ENCODE assay signal across 8 cellular contexts in genomic region chr6:43428112-43428570, GRCh38. TPM values are rescaled to one million over a fixed set of nuclear protein-coding genes. Genes with fewer than 3 reads are reported as not detected.
A peak's percentile ranks its signal among the peaks of the same experiment; 100 is the strongest.
DNase-seq lines count a peak whose midpoint lies in the region; ATAC-seq and TF ChIP-seq lines count a peak whose summit lies in the region.

No MANE protein-coding gene starts in this region.

- H2AFZ ChIP-seq in KMS-11 (ENCODE audit: low read depth): peak overlapping the region; percentile 99

- H3K36me3 ChIP-seq in KMS-11 (ENCODE audit: insufficient read depth): no peaks in the 10 kb centered on the region
- H3K36me3 ChIP-seq in naive thymus-derived CD4-positive, alpha-beta T cell (ENCODE audit: control insufficient read depth in 2 of 3, insufficient read depth in 3 of 3, low read length in 3 of 3): peaks cover 0 to 27% (median 0%) of the 10 kb centered on the region in 3 experiments

- H3K9me3 ChIP-seq in naive thymus-derived CD4-positive, alpha-beta T cell (ENCODE audit: control insufficient read depth in 2 of 3, low read length in 3 of 3): no peaks in the 10 kb centered on the region

- peak overlapping the region; percentile 89 to 98 (median 94) for H3K4me3 Mint-ChIP-seq in naive thymus-derived CD4-positive, alpha-beta T cell

- peaks cover 0 to 1% (median 0%) of the 10 kb centered on the region in 11 donors for H3K9me3 Mint-ChIP-seq in naive thymus-derived CD4-positive, alpha-beta T cell

- no peak for ATAC-seq in naive thymus-derived CD4-positive, alpha-beta T cell
- ATAC-seq in HG02759 (IDR thresholded peaks at IDR 0.05; ENCODE audit: unreplicated experiment): no peak
- no peak for ATAC-seq in GM21576 (IDR thresholded peaks at IDR 0.05; ENCODE audit: unreplicated experiment)

- POLR2A ChIA-PET in naive thymus-derived CD4-positive, alpha-beta T cell (lab: Charles Lee): interaction anchor here (0.8 to 2.4 kb wide), 9 partner anchors 29 to 148 kb away, joined by 3 to 14 read pairs (median 6); partner anchors contain the start of genes POLH, POLR1C, TJAP1 and XPO5

- peaks cover 0 to 7% (median 3%) of the 10 kb centered on the region in 5 donors for H3K36me3 Mint-ChIP-seq in naive thymus-derived CD4-positive, alpha-beta T cell

- intact Hi-C loops in naive thymus-derived CD4-positive, alpha-beta T cell (cut with micrococcal nuclease): loop anchor here (5.0 kb wide), 5 partner anchors 446 to 1881 kb away; partner anchors contain the start of genes CNPY3 (in 1 of the 2), FOXP4 (in 1 of the 2), MRPS10 (in 1 of the 2) and PPP2R5D (in 1 of the 2)

- peak overlapping the region; percentile 77 for H3K4me2 ChIP-seq in KMS-11

- H3K4me3 ChIP-seq in KMS-11 (IDR thresholded peaks at IDR 0.05; ENCODE audit: insufficient read depth, low read depth, low read length): no peak overlapping the region
- H3K4me3 ChIP-seq in choroid plexus epithelial cell (ENCODE audit: low read depth, low read length): peak overlapping the region; percentile 98
- H3K4me3 ChIP-seq in naive thymus-derived CD4-positive, alpha-beta T cell (ENCODE audit: low read length): peak overlapping the region; percentile 77

- DNase-seq in GF-D8 (lab: John Stamatoyannopoulos, UW): peak; percentile 21
- DNase-seq in choroid plexus epithelial cell (ENCODE audit: low read depth): peak; percentile 25
- DNase-seq in naive thymus-derived CD4-positive, alpha-beta T cell: no peak
- DNase-seq in NCI-H2227 (lab: John Stamatoyannopoulos, UW; ENCODE audit: unreplicated experiment): no peak
- DNase-seq in glomerular visceral epithelial cell (ENCODE audit: extremely low spot score): no peak

- TF ChIP-seq CTCF in KMS-11 (conservative IDR thresholded peaks at IDR 0.05; ENCODE audit: low read depth, low read length): no peak
- no peak for TF ChIP-seq CTCF in choroid plexus epithelial cell (conservative IDR thresholded peaks at IDR 0.05; ENCODE audit: low read depth, low read length)

- H3K4me1 Mint-ChIP-seq in naive thymus-derived CD4-positive, alpha-beta T cell: peaks cover 15 to 36% (median 27%) of the 10 kb centered on the region in 7 donors

- H3K27ac Mint-ChIP-seq in naive thymus-derived CD4-positive, alpha-beta T cell: peak overlapping the region; percentile 93 to 100 (median 98)

- H3K27ac ChIP-seq in KMS-11: peak overlapping the region; percentile 65
- peak overlapping the region; percentile 95 for H3K27ac ChIP-seq in naive thymus-derived CD4-positive, alpha-beta T cell (ENCODE audit: low read depth, low read length)

- H4K20me1 ChIP-seq in KMS-11 (ENCODE audit: insufficient read depth): no peaks in the 10 kb centered on the region

- CTCF ChIA-PET in naive thymus-derived CD4-positive, alpha-beta T cell (lab: Charles Lee): interaction anchor here (1.0 kb wide), 1 partner anchor 342 kb away, joined by 3 read pairs; the partner anchor contains the start of gene VEGFA

- H3K4me1 ChIP-seq in KMS-11 (ENCODE audit: low read depth, poor library complexity, severe bottlenecking): peaks cover 14% of the 10 kb centered on the region
- H3K4me1 ChIP-seq in naive thymus-derived CD4-positive, alpha-beta T cell (ENCODE audit: control insufficient read depth in 2 of 2, insufficient read depth in 2 of 2, low read length in 2 of 2): peaks cover 11 to 12% of the 10 kb centered on the region in 2 donors

- no peaks in the 10 kb centered on the region for H3K27me3 ChIP-seq in KMS-11 (ENCODE audit: insufficient read depth, low read depth)
- no peaks in the 10 kb centered on the region for H3K27me3 ChIP-seq in naive thymus-derived CD4-positive, alpha-beta T cell (ENCODE audit: control insufficient read depth in 2 of 2, insufficient read depth in 2 of 2, low read length in 2 of 2)

- no peaks in the 10 kb centered on the region for H3K27me3 Mint-ChIP-seq in naive thymus-derived CD4-positive, alpha-beta T cell

- H3K79me2 ChIP-seq in KMS-11 (ENCODE audit: insufficient read depth, low read depth): no peaks in the 10 kb centered on the region; the same call in 1 of the 2 replicates

- H3K9ac ChIP-seq in KMS-11: peak overlapping the region; percentile 72

RNA-seq across cellular contexts. Expression of gene ABCC10, which starts 0.8 kb away (rescaled TPM):
- 10 to 100 TPM; 56.2 to 74.6 (median 60.4) TPM for total RNA-seq in naive thymus-derived CD4-positive, alpha-beta T cell
- 10 to 100 TPM in 1 of 2 donors, 1 to 10 TPM in 1; 9.8 to 18.6 TPM for polyA plus RNA-seq in naive thymus-derived CD4-positive, alpha-beta T cell

RNA-seq across cellular contexts. Expression of gene DLK2, which starts 27.2 kb away (rescaled TPM):
- total RNA-seq in naive thymus-derived CD4-positive, alpha-beta T cell: 1 to 10 TPM in 1 of 5 experiments, under 1 TPM in 4; 0.30 to 1.6 (median 0.53) TPM
- 1 to 10 TPM in 1 of 2 donors, under 1 TPM in 1; 0.74 to 1.0 TPM for polyA plus RNA-seq in naive thymus-derived CD4-positive, alpha-beta T cell

RNA-seq across cellular contexts. Expression of gene TJAP1, which starts 49.2 kb away (rescaled TPM):
- 10 to 100 TPM; 29.2 to 55.2 (median 33.5) TPM for total RNA-seq in naive thymus-derived CD4-positive, alpha-beta T cell
- 10 to 100 TPM in 1 of 2 donors, 1 to 10 TPM in 1; 8.2 to 10.9 TPM for polyA plus RNA-seq in naive thymus-derived CD4-positive, alpha-beta T cell

RNA-seq across cellular contexts. Expression of gene ZNF318, which starts 58.7 kb away (rescaled TPM):
- 10 to 100 TPM; 15.8 to 40.2 (median 28.3) TPM for total RNA-seq in naive thymus-derived CD4-positive, alpha-beta T cell
- polyA plus RNA-seq in naive thymus-derived CD4-positive, alpha-beta T cell: 10 to 100 TPM in 1 of 2 donors, 1 to 10 TPM in 1; 6.9 to 12.9 TPM

Comparison
In these comparisons a context has a peak if more than half of its experiments do, and no peak if none do; other contexts are left out.
1. DNase-seq: peak in GF-D8 (single experiment) and choroid plexus epithelial cell (single experiment); none in naive thymus-derived CD4-positive, alpha-beta T cell (0 of 9), NCI-H2227 (single experiment) and glomerular visceral epithelial cell (single experiment).